Comparison of ENCODE assay signal across 8 cellular contexts in genomic region chr5:98771389-98772109, GRCh38. TPM values are rescaled to one million over a fixed set of nuclear protein-coding genes. Genes with fewer than 3 reads are reported as not detected.
DNase-seq lines count a peak whose midpoint lies in the region; ATAC-seq, FAIRE-seq and TF ChIP-seq lines count a peak whose summit lies in the region.

No MANE protein-coding gene starts in this region.

- H3K4me1 ChIP-seq in SJCRH30 (no peaks in the 10 kb centered on the region; the same call in 1 of the 2 replicates), right cardiac atrium (ENCODE audit: control insufficient read depth, insufficient read depth, low read length) (peaks cover 2% of the 10 kb centered on the region), psoas muscle (peaks cover 30% of the 10 kb centered on the region)

- DNase-seq in AG04450 (ENCODE audit: low read depth, low spot score) (peak; percentile 87), GM12892 (ENCODE audit: insufficient read length) (peak; percentile 25), MV-4-11 (lab: John Stamatoyannopoulos, UW) (peak; percentile 77), SJCRH30 (peak; percentile 73 to 93), astrocyte of the cerebellum (ENCODE audit: low read depth) (peak; percentile 92), right cardiac atrium (peak in 1 of 3 donors; percentile 66), psoas muscle (no peak)

- FAIRE-seq in GM12892 (lab: Jason Lieb, UNC), result peak; percentile 44

- no peak for ATAC-seq in right cardiac atrium
- ATAC-seq in psoas muscle, result peak in 2 of 4 donors; percentile 28 to 46
- ATAC-seq in GM18505 (IDR thresholded peaks at IDR 0.05; ENCODE audit: unreplicated experiment), result no peak

- no peaks in the 10 kb centered on the region for H3K27me3 ChIP-seq in AG04450 (ENCODE audit: control insufficient read depth, insufficient read depth, low read length)
- no peaks in the 10 kb centered on the region for H3K27me3 ChIP-seq in SJCRH30
- H3K27me3 ChIP-seq in right cardiac atrium (ENCODE audit: control insufficient read depth, insufficient read depth), result no peaks in the 10 kb centered on the region
- no peaks in the 10 kb centered on the region for H3K27me3 ChIP-seq in psoas muscle (ENCODE audit: insufficient read depth in 3 of 3, low read length in 2 of 3)

- intact Hi-C loops in right cardiac atrium (cut with DNase I) (no loop called here), psoas muscle (cut with DNase I) (loop anchor here in 1 of 2 donors (5.0 to 10.0 kb wide), 2 partner anchors 153 to 1589 kb away; partner anchors contain the start of genes CHD1 and RIOK2)

- in situ Hi-C loops in astrocyte of the cerebellum (cut with HindIII; ENCODE audit: low sequenced_read_pairs), result no loop called here

- H3K36me3 ChIP-seq in SJCRH30 (peaks cover 13% of the 10 kb centered on the region), psoas muscle (ENCODE audit: insufficient read depth in 1 of 2, low read depth in 1 of 2) (no peaks in the 10 kb centered on the region)

- POLR2A ChIA-PET in AG04450 (lab: Yijun Ruan, JAX), result interaction anchor here (0.6 to 4.1 kb wide), 6 partner anchors 213 to 1588 kb away, joined by 3 to 30 read pairs (median 6); no protein-coding TSS in a partner anchor

- H3K9me3 ChIP-seq in AG04450 (ENCODE audit: control insufficient read depth, insufficient read depth, low read length) (no peaks in the 10 kb centered on the region; the same call in 1 of the 2 replicates), SJCRH30 (replicated peaks) (no peaks in the 10 kb centered on the region), right cardiac atrium (ENCODE audit: control insufficient read depth, low read length) (no peaks in the 10 kb centered on the region), psoas muscle (no peaks in the 10 kb centered on the region)

- H3K27ac ChIP-seq in AG04450 (ENCODE audit: low read depth, low read length) (peak overlapping the region; percentile 97), SJCRH30 (peak overlapping the region; percentile 87), right cardiac atrium (ENCODE audit: low read length) (peak overlapping the region; percentile 1), psoas muscle (peak overlapping the region; percentile 97)

- CTCF ChIA-PET in AG04450 (lab: Charles Lee), result interaction anchor here (0.5 to 5.4 kb wide), 40 partner anchors 8 to 1591 kb away, joined by 3 to 38 read pairs (median 4); no protein-coding TSS in a partner anchor

- TF ChIP-seq CTCF in AG04450 (IDR thresholded peaks at IDR 0.05; ENCODE audit: low read depth, low read length) (peak; percentile 97), astrocyte of the cerebellum (IDR thresholded peaks at IDR 0.05; ENCODE audit: low read depth, low read length, missing control alignments) (peak; percentile 92), psoas muscle (IDR thresholded peaks at IDR 0.05) (peak; percentile 85)

- WGBS in right cardiac atrium, result 3% methylated on average over 18 of the region's 18 CpGs
- whole genome bisulfite sequencing in psoas muscle, 3 donors, result 4% methylated on average over 18 of the region's 18 CpGs

- H3K4me3 ChIP-seq in AG04450 (ENCODE audit: low read depth, low read length) (peak overlapping the region; percentile 92), SJCRH30 (peak overlapping the region; percentile 92), astrocyte of the cerebellum (ENCODE audit: low read depth, low read length) (peak overlapping the region; percentile 67), right cardiac atrium (ENCODE audit: low read length) (peak overlapping the region; percentile 76), psoas muscle (peak overlapping the region; percentile 78)

- no peak for TF ChIP-seq POLR2A in GM12892 (IDR thresholded peaks at IDR 0.05; ENCODE audit: low read depth, low read length)
- no peak for TF ChIP-seq POLR2A in GM18505 (IDR thresholded peaks at IDR 0.05; ENCODE audit: borderline replicate concordance, extremely low read depth, insufficient read depth, insufficient read length)

RNA-seq across cellular contexts. Expression of gene RGMB, which starts 1.9 kb away (rescaled TPM):
- polyA plus RNA-seq in AG04450 (2011; rRNA removed) (53.6 and 57.7 TPM in 2 replicates), right cardiac atrium (6.5 TPM), psoas muscle (10 to 100 TPM in 1 of 3 donors, 1 to 10 TPM in 2; 8.2 to 12.9 (median 8.2) TPM)
- polyA minus RNA-seq in AG04450 (2011; rRNA and poly(A)+ RNA removed), result 81.7 and 99.1 TPM in 2 replicates
- polyA plus RNA-seq in GM12892 (2012; ENCODE audit: missing spikeins), result 3.9 TPM
- total RNA-seq in SJCRH30 (2014; rRNA removed; shearing (Covaris generic)), result 41.2 and 46.9 TPM in 2 replicates
- total RNA-seq in right cardiac atrium (10 to 100 TPM; 15.6 to 17.7 (median 16.7) TPM), psoas muscle (10 to 100 TPM; 14.1 to 25.7 (median 23.6) TPM)

Comparison
In these comparisons a context has a peak if more than half of its experiments do, and no peak if none do; other contexts are left out.
1. DNase-seq: peak in AG04450 (single experiment), GM12892 (single experiment), MV-4-11 (single experiment), SJCRH30 (2 of 2) and astrocyte of the cerebellum (single experiment); none in psoas muscle (0 of 2).
2. H3K27ac ChIP-seq: peak in every context shown above with its lines; median percentile 97 in AG04450; 97 in psoas muscle; 87 in SJCRH30; 1 in right cardiac atrium.
3. Peak in every context shown above with its lines, with median percentiles within 50 percentile points of each other: H3K4me3 ChIP-seq and CTCF ChIP-seq.